Comparison of ENCODE assay signal across 25 cellular contexts in genomic region chr9:127252405-127253093, GRCh38.
"Had no signal": no experiment of that assay in that cellular context is flagged by ENCODE, and none has a peak within 500 bp of the region (broad histone marks: within the 10 kb centered on the region; RNA-seq: fewer than 3 reads in every experiment).

No MANE protein-coding gene starts in this region.

- H3K9ac ChIP-seq: neural progenitor cell had no signal

- H3K4me3 ChIP-seq: adrenal gland, colonic mucosa, heart right ventricle, left lung, lung, neural progenitor cell, right lobe of liver, skin epidermis, stomach, suprapubic skin, tibial nerve had no signal

- DNase-seq: activated CD4-positive, alpha-beta T cell treated with anti-CD3 and anti-CD28 coated beads for 1 hour; activated CD4-positive, alpha-beta T cell treated with anti-CD3 and anti-CD28 coated beads, Interleukin-2, amount 50 U/mL, for 1 hour; activated CD8-positive, alpha-beta T cell treated with anti-CD3 and anti-CD28 coated beads, Interleukin-2, amount 10 ng/mL, durations not matched to agents 7 days and 5 days; activated naive CD4-positive, alpha-beta T cell; adrenal gland; colonic mucosa; heart right ventricle; kidney glomerular epithelial cell; left lung; naive thymus-derived CD4-positive, alpha-beta T cell; posterior cingulate gyrus; right lobe of liver; stimulated activated CD4-positive, alpha-beta T cell treated with anti-CD3 and anti-CD28 coated beads, Interleukin-2, amount 100 ng/mL, for 24 hours; stomach; WERI-Rb-1 had no signal

- H3K27ac Mint-ChIP-seq: activated CD8-positive, alpha-beta T cell treated with anti-CD3 and anti-CD28 coated beads, Interleukin-2, amount 10 ng/mL, durations not matched to agents 7 days and 5 days; activated naive CD8-positive, alpha-beta T cell; activated T-helper 17 cell treated with anti-CD3 and anti-CD28 coated beads, Interleukin-2, amount 50 U/mL, for 72 hours; naive thymus-derived CD4-positive, alpha-beta T cell; neural progenitor cell; stimulated activated effector memory CD8-positive, alpha-beta T cell treated with anti-CD3 and anti-CD28 coated beads, Interleukin-12 subunit alpha, Interleukin-12 subunit beta, amount 100 ng/mL, for 72 hours had no signal

- H3K9me3 ChIP-seq: adrenal gland, colonic mucosa, heart right ventricle, left lung, right lobe of liver, stomach, suprapubic skin, tibial nerve had no signal

- H3K4me1 Mint-ChIP-seq: activated T-helper 17 cell treated with anti-CD3 and anti-CD28 coated beads, Interleukin-2, amount 50 U/mL, for 72 hours; central memory CD8-positive, alpha-beta T cell; neural progenitor cell; stimulated activated effector memory CD8-positive, alpha-beta T cell treated with anti-CD3 and anti-CD28 coated beads, Interleukin-12 subunit alpha, Interleukin-12 subunit beta, amount 100 ng/mL, for 72 hours had no signal

- FAIRE-seq: astrocyte had no signal

- H3K27ac ChIP-seq: adrenal gland, colonic mucosa, left lung, neural progenitor cell, right lobe of liver, skin epidermis, stomach, suprapubic skin, tibial nerve, WERI-Rb-1 had no signal

- H3K36me3 Mint-ChIP-seq: stimulated activated effector memory CD8-positive, alpha-beta T cell treated with anti-CD3 and anti-CD28 coated beads, Interleukin-12 subunit alpha, Interleukin-12 subunit beta, amount 100 ng/mL, for 72 hours had no signal

- ATAC-seq: activated CD8-positive, alpha-beta T cell treated with anti-CD3 and anti-CD28 coated beads, Interleukin-2, amount 10 ng/mL, durations not matched to agents 7 days and 5 days; activated T-helper 17 cell treated with anti-CD3 and anti-CD28 coated beads, Interleukin-2, amount 50 U/mL, for 72 hours; heart right ventricle; left lung; naive thymus-derived CD4-positive, alpha-beta T cell; right lobe of liver; stimulated activated effector memory CD8-positive, alpha-beta T cell treated with anti-CD3 and anti-CD28 coated beads, Interleukin-12 subunit alpha, Interleukin-12 subunit beta, amount 100 ng/mL, for 72 hours had no signal

- H3K36me3 ChIP-seq: adrenal gland, colonic mucosa, heart right ventricle, left lung, neural progenitor cell, right lobe of liver, stomach, suprapubic skin had no signal

- H3K9me3 Mint-ChIP-seq: activated T-helper 17 cell treated with anti-CD3 and anti-CD28 coated beads, Interleukin-2, amount 50 U/mL, for 72 hours; central memory CD8-positive, alpha-beta T cell; naive thymus-derived CD4-positive, alpha-beta T cell; neural progenitor cell; stimulated activated effector memory CD8-positive, alpha-beta T cell treated with anti-CD3 and anti-CD28 coated beads, Interleukin-12 subunit alpha, Interleukin-12 subunit beta, amount 100 ng/mL, for 72 hours had no signal

- H2AFZ ChIP-seq: neural progenitor cell had no signal

- H3K4me2 ChIP-seq: neural progenitor cell had no signal

- H3K27me3 ChIP-seq: adrenal gland, colonic mucosa, heart right ventricle, left lung, neural progenitor cell, right lobe of liver, stomach, suprapubic skin, tibial nerve had no signal

- H3K4me3 Mint-ChIP-seq: activated CD8-positive, alpha-beta T cell treated with anti-CD3 and anti-CD28 coated beads, Interleukin-2, amount 10 ng/mL, durations not matched to agents 7 days and 5 days; activated naive CD8-positive, alpha-beta T cell; activated T-helper 17 cell treated with anti-CD3 and anti-CD28 coated beads, Interleukin-2, amount 50 U/mL, for 72 hours; central memory CD8-positive, alpha-beta T cell; naive thymus-derived CD4-positive, alpha-beta T cell; neural progenitor cell; stimulated activated effector memory CD8-positive, alpha-beta T cell treated with anti-CD3 and anti-CD28 coated beads, Interleukin-12 subunit alpha, Interleukin-12 subunit beta, amount 100 ng/mL, for 72 hours had no signal

- H3K4me1 ChIP-seq: adrenal gland, colonic mucosa, left lung, stomach, suprapubic skin, tibial nerve had no signal
